In the genomic region with DNA sequence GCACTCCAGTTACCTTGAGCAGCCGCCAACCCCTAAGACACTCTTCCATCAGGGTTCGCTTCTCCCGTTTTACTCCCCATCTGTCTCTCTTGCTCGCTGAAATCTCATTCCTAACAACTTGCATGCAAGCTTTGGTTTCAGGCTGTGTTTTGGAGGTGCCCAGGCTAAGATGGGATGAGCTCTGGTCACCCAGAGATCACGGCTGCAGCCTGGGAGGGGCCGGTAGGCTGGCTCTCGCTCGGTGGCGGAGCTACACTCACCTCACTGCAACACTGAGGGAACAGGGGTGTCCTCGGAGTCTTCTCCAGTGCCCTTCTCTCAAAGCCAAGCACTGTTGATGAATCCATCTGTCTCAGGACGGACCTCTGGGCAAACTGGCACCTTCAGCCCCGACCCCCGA, we compare ENCODE assay signal across 27 cellular contexts.
"Had no signal": no experiment of that assay in that cellular context is flagged by ENCODE, and none has a peak within 500 bp of the region (broad histone marks: within the 10 kb centered on the region; RNA-seq: fewer than 3 reads in every experiment).

No MANE protein-coding gene starts in this region.

- H3K36me3 Mint-ChIP-seq: neural progenitor cell; stimulated activated effector memory CD8-positive, alpha-beta T cell treated with anti-CD3 and anti-CD28 coated beads, Interleukin-12 subunit alpha, Interleukin-12 subunit beta, amount 100 ng/mL, for 72 hours; stimulated activated naive B cell treated with anti-CD40 and anti-IgM and Interleukin-4, amounts not matched to agents 10 μg/mL and 1 μg/mL and 100 μg/mL, for 72 hours had no signal

- H3K9me3 ChIP-seq: ovary, right lobe of liver, thoracic aorta, thyroid gland, vagina had no signal

- H3K4me1 Mint-ChIP-seq: nephron; neural progenitor cell; stimulated activated effector memory CD8-positive, alpha-beta T cell treated with anti-CD3 and anti-CD28 coated beads, Interleukin-12 subunit alpha, Interleukin-12 subunit beta, amount 100 ng/mL, for 72 hours; stimulated activated naive B cell treated with anti-CD40 and anti-IgM and Interleukin-4, amounts not matched to agents 10 μg/mL and 1 μg/mL and 100 μg/mL, for 72 hours had no signal

- H3K4me3 Mint-ChIP-seq: nephron; neural progenitor cell; stimulated activated effector memory CD8-positive, alpha-beta T cell treated with anti-CD3 and anti-CD28 coated beads, Interleukin-12 subunit alpha, Interleukin-12 subunit beta, amount 100 ng/mL, for 72 hours; stimulated activated naive B cell treated with anti-CD40 and anti-IgM and Interleukin-4, amounts not matched to agents 10 μg/mL and 1 μg/mL and 100 μg/mL, for 72 hours; stimulated activated naive CD8-positive, alpha-beta T cell treated with anti-CD3 and anti-CD28 coated beads, Interleukin-15, Interleukin-2, amounts not matched to agents 100 ng/mL and 50 ng/mL, for 24 hours had no signal

- H3K27me3 ChIP-seq: neural progenitor cell, ovary, right lobe of liver, sigmoid colon, stomach, thyroid gland, tibial nerve, upper lobe of left lung, vagina had no signal

- H3K4me3 ChIP-seq: neural progenitor cell, ovary, psoas muscle, right lobe of liver, sigmoid colon, stomach, thoracic aorta, thyroid gland, tibial nerve, upper lobe of left lung, vagina had no signal

- H3K36me3 ChIP-seq: neural progenitor cell, ovary, right lobe of liver, sigmoid colon, stomach, thoracic aorta, thyroid gland, tibial nerve, upper lobe of left lung, vagina had no signal

- H3K27me3 Mint-ChIP-seq: progenitor cell of endocrine pancreas; stimulated activated naive B cell treated with anti-CD40 and anti-IgM and Interleukin-4, amounts not matched to agents 10 μg/mL and 1 μg/mL and 100 μg/mL, for 72 hours; stimulated activated naive CD8-positive, alpha-beta T cell treated with anti-CD3 and anti-CD28 coated beads, Interleukin-15, Interleukin-2, amounts not matched to agents 100 ng/mL and 50 ng/mL, for 24 hours had no signal

- H3K4me1 ChIP-seq: neural progenitor cell, parathyroid adenoma, psoas muscle, right lobe of liver, sigmoid colon, stomach, thyroid gland, tibial nerve, upper lobe of left lung, vagina had no signal

- H3K4me2 ChIP-seq: neural progenitor cell had no signal

- H3K27ac ChIP-seq: neural progenitor cell, ovary, parathyroid adenoma, psoas muscle, right lobe of liver, sigmoid colon, stomach, thoracic aorta, thyroid gland, tibial nerve, upper lobe of left lung, vagina had no signal

- H3K79me2 ChIP-seq: parathyroid adenoma had no signal

- DNase-seq: occipital lobe; ovary; posterior cingulate gyrus; psoas muscle; right cardiac atrium; right lobe of liver; sigmoid colon; small intestine; stimulated activated CD4-positive, alpha-beta T cell treated with anti-CD3 and anti-CD28 coated beads, Interleukin-15, amount 100 ng/mL, for 24 hours; stimulated activated CD4-positive, alpha-beta T cell treated with anti-CD3 and anti-CD28 coated beads, Interleukin-2, amount 100 ng/mL, for 24 hours; stimulated activated CD4-positive, alpha-beta T cell treated with anti-CD3 and anti-CD28 coated beads, Interleukin-2, amount 100 ng/mL, for 48 hours; stimulated activated CD4-positive, alpha-beta T cell treated with anti-CD3 and anti-CD28 coated beads, Interleukin-4, amount 100 ng/mL, for 24 hours; stimulated activated naive B cell treated with anti-CD40 and anti-IgM and Interleukin-4, amounts not matched to agents 10 μg/mL and 1 μg/mL and 100 μg/mL, for 72 hours; stimulated activated naive CD4-positive, alpha-beta T cell treated with Interleukin-2 at 50 U/mL for 16 hours; stomach; thyroid gland; trophoblast cell had no signal

- H2AFZ ChIP-seq: neural progenitor cell, parathyroid adenoma had no signal

- ATAC-seq: psoas muscle; right cardiac atrium; right lobe of liver; stimulated activated effector memory CD8-positive, alpha-beta T cell treated with anti-CD3 and anti-CD28 coated beads, Interleukin-12 subunit alpha, Interleukin-12 subunit beta, amount 100 ng/mL, for 72 hours; stimulated activated naive B cell treated with anti-CD40 and anti-IgM and Interleukin-4, amounts not matched to agents 10 μg/mL and 1 μg/mL and 100 μg/mL, for 72 hours had no signal

- H3K27ac Mint-ChIP-seq: nephron; neural progenitor cell; progenitor cell of endocrine pancreas; stimulated activated effector memory CD8-positive, alpha-beta T cell treated with anti-CD3 and anti-CD28 coated beads, Interleukin-12 subunit alpha, Interleukin-12 subunit beta, amount 100 ng/mL, for 72 hours; stimulated activated naive B cell treated with anti-CD40 and anti-IgM and Interleukin-4, amounts not matched to agents 10 μg/mL and 1 μg/mL and 100 μg/mL, for 72 hours; stimulated activated naive CD8-positive, alpha-beta T cell treated with anti-CD3 and anti-CD28 coated beads, Interleukin-15, Interleukin-2, amounts not matched to agents 100 ng/mL and 50 ng/mL, for 24 hours had no signal
